ENCODE assay signal across 16 cellular contexts in the genomic region with DNA sequence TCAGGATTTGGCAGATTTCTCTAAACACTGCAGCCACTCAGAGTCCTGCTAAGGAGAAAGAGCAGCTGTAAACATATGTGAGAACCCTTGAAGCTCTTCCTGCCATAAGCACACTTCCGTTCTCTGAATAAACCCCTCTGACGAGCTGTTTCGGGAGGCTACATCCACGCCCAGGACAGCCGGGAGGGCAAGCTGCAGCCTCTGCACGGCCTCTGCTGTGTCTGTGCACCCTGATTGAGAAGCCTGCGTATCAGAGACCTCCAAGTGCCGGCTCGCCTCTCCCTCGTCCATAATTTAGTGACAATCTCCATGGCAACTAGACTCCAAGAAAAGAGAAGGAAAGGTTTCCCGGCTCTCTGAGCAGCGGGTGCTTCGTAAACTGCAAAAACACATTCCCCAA.
A peak's percentile ranks its signal among the peaks of the same experiment; 100 is the strongest.
DNase-seq lines count a peak whose midpoint lies in the region; ATAC-seq and TF ChIP-seq lines count a peak whose summit lies in the region.
"Had no signal": no experiment of that assay in that cellular context is flagged by ENCODE, and none has a peak within 500 bp of the region (broad histone marks: within the 10 kb centered on the region; RNA-seq: fewer than 3 reads in every experiment).

No MANE protein-coding gene starts in this region.

- peak overlapping the region; percentile 6 for H3K27ac ChIP-seq in colonic mucosa
- peak overlapping the region in 3 of 4 donors; percentile 20 to 83 (median 79) for H3K27ac ChIP-seq in sigmoid colon
- H3K27ac ChIP-seq: 22Rv1, heart right ventricle, pancreas, thyroid gland had no signal

- DNase-seq in DMS53 (lab: John Stamatoyannopoulos, UW) (peak; percentile 42), DMS53 treated with DMSO at 0.1 percent for 48 hours (lab: John Stamatoyannopoulos, UW; ENCODE audit: unreplicated experiment) (no peak), NCI-H345 (lab: John Stamatoyannopoulos, UW) (peak; percentile 30), colonic mucosa (no peak), sigmoid colon (no peak), HuH-7 (ENCODE audit: low spot score) (no peak), occipital lobe (lab: John Stamatoyannopoulos, UW) (no peak)
- DNase-seq: cerebellar nuclear complex, heart right ventricle, NCI-H2171, pancreas, thyroid gland had no signal

- no peak overlapping the region for H3K9ac ChIP-seq in colonic mucosa (ENCODE audit: low read depth in 2 of 2, low read length in 2 of 2)

- H3K9me3 ChIP-seq in colonic mucosa (no peaks in the 10 kb centered on the region), sigmoid colon (no peaks in the 10 kb centered on the region)
- H3K9me3 ChIP-seq: heart right ventricle, pancreas, thyroid gland had no signal

- ATAC-seq in GM18502 (IDR thresholded peaks at IDR 0.05; ENCODE audit: poor library complexity, unreplicated experiment), result no peak
- ATAC-seq: activated naive CD4-positive, alpha-beta T cell treated with anti-CD3 and anti-CD28 coated beads, Interleukin-2, amount 50 U/mL, for 72 hours; pancreas had no signal

- TF ChIP-seq CTCF in colonic mucosa (IDR thresholded peaks at IDR 0.05), result no peak
- no peak for TF ChIP-seq CTCF in sigmoid colon (IDR thresholded peaks at IDR 0.05)

- H3K36me3 ChIP-seq in colonic mucosa (no peaks in the 10 kb centered on the region), sigmoid colon (no peaks in the 10 kb centered on the region)
- H3K36me3 ChIP-seq: heart right ventricle, pancreas, thyroid gland had no signal

- H3K4me3 ChIP-seq in colonic mucosa (no peak overlapping the region), sigmoid colon (no peak overlapping the region)
- H3K4me3 ChIP-seq: heart right ventricle, K562, pancreas, thyroid gland had no signal

- H3K4me1 ChIP-seq in colonic mucosa (no peaks in the 10 kb centered on the region), sigmoid colon (peaks cover 0 to 30% (median 22%) of the 10 kb centered on the region in 4 donors)
- H3K4me1 ChIP-seq: heart right ventricle, pancreas, thyroid gland had no signal

- 37 to 76% methylated on average over 13 of the region's 13 CpGs for WGBS in sigmoid colon, 2 donors

- no peak for TF ChIP-seq POLR2A in sigmoid colon (IDR thresholded peaks at IDR 0.05)

- intact Hi-C loops in colonic mucosa (cut with DNase I), result no loop called here
- intact Hi-C loops in sigmoid colon (cut with DNase I), result no loop called here

- H3K27me3 ChIP-seq in colonic mucosa, result no peaks in the 10 kb centered on the region
- H3K27me3 ChIP-seq in sigmoid colon, result no peaks in the 10 kb centered on the region
- H3K27me3 ChIP-seq: pancreas, thyroid gland had no signal

- no peak for TF ChIP-seq EP300 in sigmoid colon (IDR thresholded peaks at IDR 0.05)

Comparison
In these comparisons a context has a peak if more than half of its experiments do, and no peak if none do; other contexts are left out.
1. DNase-seq: peak in DMS53 (single experiment) and NCI-H345 (single experiment); none in DMS53 treated with DMSO at 0.1 percent for 48 hours (single experiment), colonic mucosa (single experiment), sigmoid colon (single experiment), HuH-7 (single experiment) and occipital lobe (single experiment).